8 cellular contexts compared by ENCODE assay signal in the genomic region with DNA sequence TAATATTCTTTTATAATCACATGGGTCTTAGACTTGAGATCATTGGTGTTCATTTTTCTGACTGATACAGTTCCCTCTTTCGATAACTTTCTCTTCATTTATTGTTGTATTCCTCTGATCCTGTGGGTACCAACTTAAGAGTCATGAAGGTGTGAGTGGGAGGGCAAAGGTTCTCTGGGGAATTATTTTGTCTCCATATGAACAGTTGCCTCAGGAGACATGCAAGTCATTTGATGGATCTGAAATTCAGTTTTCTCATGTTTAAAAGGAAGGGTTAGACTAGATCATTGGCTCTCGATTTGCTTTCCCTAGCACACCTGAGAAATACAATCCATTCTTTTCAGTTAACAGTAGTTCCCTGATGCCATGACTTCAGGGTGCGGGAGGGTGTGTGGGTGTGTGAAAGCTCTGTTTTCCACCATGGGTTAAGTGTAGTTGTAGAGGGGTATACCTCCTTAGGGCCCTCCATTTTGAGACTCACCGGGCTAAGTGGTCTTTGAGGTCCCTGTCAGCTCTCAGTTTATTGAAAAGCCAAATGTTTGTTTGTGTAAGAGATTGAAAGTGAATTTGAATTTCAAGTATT.
DNase-seq lines count a peak whose midpoint lies in the region; ATAC-seq and TF ChIP-seq lines count a peak whose summit lies in the region.
"Had no signal": no experiment of that assay in that cellular context is flagged by ENCODE, and none has a peak within 500 bp of the region (broad histone marks: within the 10 kb centered on the region; RNA-seq: fewer than 3 reads in every experiment).

No MANE protein-coding gene starts in this region.

- peaks cover 42% of the 10 kb centered on the region for H3F3A ChIP-seq in SU-DHL-6 (ENCODE audit: insufficient read depth)

- H3K79me2 ChIP-seq in SU-DHL-6 (ENCODE audit: insufficient read depth, low read length) = peaks cover 42% of the 10 kb centered on the region

- no peak for TF ChIP-seq CTCF in SU-DHL-6 (IDR thresholded peaks at IDR 0.05; ENCODE audit: insufficient read depth, low read length, poor library complexity, severe bottlenecking)

- H3K4me3 ChIP-seq in HAP-1 (peak overlapping the region; percentile 27), SU-DHL-6 (ENCODE audit: insufficient read depth, low read length, poor library complexity, severe bottlenecking) (peak overlapping the region; percentile 64)

- no peaks in the 10 kb centered on the region for H4K20me1 ChIP-seq in SU-DHL-6 (ENCODE audit: low read depth, low read length)

- ATAC-seq in GM21717 (IDR thresholded peaks at IDR 0.05; ENCODE audit: unreplicated experiment) (no peak), GM18907 (IDR thresholded peaks at IDR 0.05; ENCODE audit: unreplicated experiment) (no peak), HG02759 (IDR thresholded peaks at IDR 0.05; ENCODE audit: unreplicated experiment) (no peak)

- no peak overlapping the region for H2AFZ ChIP-seq in SU-DHL-6 (ENCODE audit: low read depth, low read length, severe bottlenecking)

- peak overlapping the region; percentile 59 for H3K9ac ChIP-seq in SU-DHL-6 (ENCODE audit: low read length)

- DNase-seq in HAP-1 (ENCODE audit: low spot score in 2 of 2) (no peak), fibroblast of peridontal ligament (ENCODE audit: extremely low read depth) (peak; percentile 16)
- peak; percentile 25 to 27 for DNase-seq in stimulated activated CD4-positive, alpha-beta T cell treated with anti-CD3 and anti-CD28 coated beads, Interleukin-2, amount 100 ng/mL, for 24 hours
- DNase-seq: NCI-H2227 treated with DMSO at 0.1 percent for 48 hours had no signal

- H3K9me3 ChIP-seq in HAP-1 (no peaks in the 10 kb centered on the region), SU-DHL-6 (ENCODE audit: insufficient read depth, low read length) (no peaks in the 10 kb centered on the region)

- H3K9me2 ChIP-seq in SU-DHL-6 (replicated peaks; ENCODE audit: insufficient read depth, low read length) = no peaks in the 10 kb centered on the region

- peak overlapping the region; percentile 87 for H3K27ac ChIP-seq in SU-DHL-6 (ENCODE audit: low read depth, low read length)

- peak overlapping the region; percentile 98 for H3K4me2 ChIP-seq in SU-DHL-6 (ENCODE audit: low read depth, low read length, poor library complexity, severe bottlenecking)

- in situ Hi-C loops in HAP-1 (cut with MboI; ENCODE audit: low sequenced_read_pairs) = no loop called here

- H3K27me3 ChIP-seq in HAP-1 (ENCODE audit: low read depth) (no peaks in the 10 kb centered on the region), SU-DHL-6 (ENCODE audit: low read length) (no peaks in the 10 kb centered on the region)

- H3K36me3 ChIP-seq in HAP-1 (replicated peaks) = peaks cover 5% of the 10 kb centered on the region
- peaks cover 47% of the 10 kb centered on the region for H3K36me3 ChIP-seq in SU-DHL-6 (ENCODE audit: low read length)

- H3K4me1 ChIP-seq in HAP-1 = peaks cover 22% of the 10 kb centered on the region

Comparison
In these comparisons a context has a peak if more than half of its experiments do, and no peak if none do; other contexts are left out.
1. DNase-seq: peak in fibroblast of peridontal ligament (single experiment) and stimulated activated CD4-positive, alpha-beta T cell treated with anti-CD3 and anti-CD28 coated beads, Interleukin-2, amount 100 ng/mL, for 24 hours (2 of 2); none in HAP-1 (0 of 2).